In genomic region chr11:62840712-62841360, GRCh38 we compare ENCODE assay signal across 8 cellular contexts. TPM values are rescaled to one million over a fixed set of nuclear protein-coding genes. Genes with fewer than 3 reads are reported as not detected.
DNase-seq lines count a peak whose midpoint lies in the region; ATAC-seq and TF ChIP-seq lines count a peak whose summit lies in the region.
"Not testable (repeated sequence)": the region's sequence is repeated elsewhere in the genome, so short reads cannot be mapped to it uniquely, and the experiment has no call there.

No MANE protein-coding gene starts in this region.

- H3K4me1 ChIP-seq in Peyer's patch: peaks cover 0 to 16% (median 6%) of the 10 kb centered on the region in 4 donors
- peaks cover 12 to 26% (median 21%) of the 10 kb centered on the region in 3 donors for H3K4me1 ChIP-seq in skeletal muscle tissue (ENCODE audit: control insufficient read depth in 3 of 3, insufficient read depth in 3 of 3, low read length in 3 of 3)

- H3K27ac ChIP-seq in Peyer's patch: peak overlapping the region; percentile 97 to 99 (median 98)
- H3K27ac ChIP-seq in skeletal muscle tissue (ENCODE audit: low read depth, low read length): peak overlapping the region; percentile 98

- H3K9ac ChIP-seq in skeletal muscle tissue (ENCODE audit: low read depth in 1 of 3, low read length in 3 of 3): peak overlapping the region; percentile 79 to 99 (median 89)

- TF ChIP-seq POLR2A in Peyer's patch (IDR thresholded peaks at IDR 0.05): not testable (repeated sequence)

- not testable (repeated sequence) for H3K27me3 ChIP-seq in Peyer's patch; skeletal muscle tissue (ENCODE audit: control insufficient read depth in 3 of 3, insufficient read depth in 3 of 3, low read length in 3 of 3)

- not testable (repeated sequence) for DNase-seq in GM12864 (ENCODE audit: low read depth)
- DNase-seq in LHCN-M2 (ENCODE audit: low read depth) (peak; percentile 73), Peyer's patch (peak; percentile 60 to 82 (median 68)), ecto neural progenitor cell (ENCODE audit: low spot score) (peak; percentile 84), left colon (peak; percentile 69 to 77), ureter (ENCODE audit: low spot score) (peak; percentile 72)
- DNase-seq in activated CD8-positive, alpha-beta memory T cell treated with anti-CD3 and anti-CD28 coated beads, Interleukin-2, amount 50 U/mL, for 4 hours: peak; percentile 68

- peak overlapping the region; percentile 89 for H3K4me3 ChIP-seq in GM12864 (ENCODE audit: low read depth, low read length)
- H3K4me3 ChIP-seq in Peyer's patch: peak overlapping the region; percentile 74 to 94 (median 84)
- H3K4me3 ChIP-seq in skeletal muscle tissue (ENCODE audit: low read length in 3 of 3): peak overlapping the region; percentile 69 to 97 (median 97)

- intact Hi-C loops in left colon (cut with DNase I, micrococcal nuclease): not testable (repeated sequence)

- H3K9me3 ChIP-seq in Peyer's patch; skeletal muscle tissue (ENCODE audit: control insufficient read depth in 3 of 3, low read length in 3 of 3): not testable (repeated sequence)

- TF ChIP-seq CTCF in GM12864 (IDR thresholded peaks at IDR 0.05; ENCODE audit: low read depth, low read length, missing control alignments); Peyer's patch (IDR thresholded peaks at IDR 0.05): not testable (repeated sequence)

- not testable (repeated sequence) for H3K36me3 ChIP-seq in Peyer's patch
- H3K36me3 ChIP-seq in skeletal muscle tissue (ENCODE audit: control insufficient read depth in 3 of 3, insufficient read depth in 3 of 3, low read length in 3 of 3): peaks cover 6 to 10% (median 7%) of the 10 kb centered on the region in 3 donors

- ATAC-seq in left colon: peak; percentile 17

RNA-seq across cellular contexts. Expression of gene WDR74, which starts 1.4 kb away (rescaled TPM):
- total RNA-seq in LHCN-M2 (2014; rRNA removed) (56.5 and 56.6 TPM in 2 replicates), Peyer's patch (10 to 100 TPM; 17.7 to 78.4 (median 28.6) TPM), left colon (10 to 100 TPM; 31.3 to 38.9 TPM), skeletal muscle tissue (65.8 TPM), ureter (58.8 TPM)
- polyA plus RNA-seq in LHCN-M2 (2012): 30.6 TPM

RNA-seq across cellular contexts. Expression of gene TEX54, which starts 8.2 kb away (rescaled TPM):
- total RNA-seq in LHCN-M2 (2014; rRNA removed) (not detected in 2 replicates), Peyer's patch (not detected), left colon (not detected), skeletal muscle tissue (not detected), ureter (not detected)
- polyA plus RNA-seq in LHCN-M2 (2012): 0.35 TPM

RNA-seq across cellular contexts. Expression of gene STX5, which starts 9.0 kb away (rescaled TPM):
- total RNA-seq in LHCN-M2 (2014; rRNA removed): 21.5 and 25.2 TPM in 2 replicates
- polyA plus RNA-seq in LHCN-M2 (2012): 38.1 TPM
- total RNA-seq in Peyer's patch: 10 to 100 TPM; 27.1 to 56.1 (median 38.4) TPM
- 10 to 100 TPM; 37.7 to 39.6 TPM for total RNA-seq in left colon
- total RNA-seq in skeletal muscle tissue: 33.9 TPM
- total RNA-seq in ureter: 30.1 TPM

RNA-seq across cellular contexts. Expression of gene NXF1, which starts 35.6 kb away (rescaled TPM):
- total RNA-seq in LHCN-M2 (2014; rRNA removed) (34.2 and 39.6 TPM in 2 replicates), Peyer's patch (100 to 1,000 TPM in 2 of 4 donors, 10 to 100 TPM in 2; 45.2 to 120 (median 102) TPM), left colon (10 to 100 TPM; 50.4 to 51.0 TPM), skeletal muscle tissue (12.5 TPM), ureter (94.6 TPM)
- 31.4 TPM for polyA plus RNA-seq in LHCN-M2 (2012)

RNA-seq across cellular contexts. Expression of gene SLC3A2, which starts 39.9 kb away (rescaled TPM):
- total RNA-seq in LHCN-M2 (2014; rRNA removed) (121 and 132 TPM in 2 replicates), Peyer's patch (100 to 1,000 TPM in 3 of 4 donors, 10 to 100 TPM in 1; 64.4 to 253 (median 207) TPM), left colon (100 to 1,000 TPM in 1 of 2 donors, 10 to 100 TPM in 1; 98.8 to 107 TPM), skeletal muscle tissue (56.4 TPM), ureter (245 TPM)
- 231 TPM for polyA plus RNA-seq in LHCN-M2 (2012)
